15 cellular contexts compared by ENCODE assay signal in the genomic region with DNA sequence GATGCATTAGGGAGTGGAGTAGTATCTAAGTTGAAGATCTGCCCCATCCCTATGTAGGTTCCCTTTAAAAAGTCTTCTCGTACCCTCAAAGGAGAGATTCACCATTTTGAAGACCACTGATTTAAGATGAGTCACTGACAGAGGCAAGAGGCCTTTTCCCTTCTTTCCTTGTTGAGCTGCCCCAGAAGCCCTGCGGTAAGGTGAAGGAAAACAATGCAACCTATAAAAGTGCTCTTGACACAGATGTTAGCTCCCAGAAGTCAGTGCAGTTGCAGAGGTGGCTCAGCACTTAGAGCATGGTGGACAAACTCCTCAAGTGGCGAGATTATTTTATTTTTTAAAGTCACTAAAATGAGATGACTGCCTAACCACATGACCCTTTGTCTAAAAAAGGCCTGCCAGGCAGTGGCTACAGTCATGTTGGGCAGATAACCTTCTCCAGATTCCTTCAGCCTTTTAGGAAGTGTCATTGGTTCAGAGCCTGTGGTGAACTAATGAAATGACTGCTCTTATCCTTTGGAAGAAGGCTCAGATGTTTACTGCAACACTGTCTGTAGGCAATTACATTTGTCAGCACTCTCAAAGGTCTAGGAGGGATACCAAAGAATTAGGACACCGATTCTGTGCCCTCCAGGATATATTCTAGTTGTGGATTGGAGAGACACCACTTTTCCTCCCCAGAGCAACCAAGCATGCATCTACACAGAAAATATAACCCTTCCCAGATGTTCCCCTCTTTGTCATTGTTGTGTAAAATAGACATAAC.
DNase-seq lines count a peak whose midpoint lies in the region; ATAC-seq and TF ChIP-seq lines count a peak whose summit lies in the region.
"Had no signal": no experiment of that assay in that cellular context is flagged by ENCODE, and none has a peak within 500 bp of the region (broad histone marks: within the 10 kb centered on the region; RNA-seq: fewer than 3 reads in every experiment).

No MANE protein-coding gene starts in this region.

- TF ChIP-seq EP300 in tibial nerve (IDR thresholded peaks at IDR 0.05) = no peak

- H3K9me3 ChIP-seq in CD8-positive, alpha-beta memory T cell (ENCODE audit: low read length) = no peaks in the 10 kb centered on the region
- no peaks in the 10 kb centered on the region for H3K9me3 ChIP-seq in tibial nerve
- H3K9me3 ChIP-seq: left lung, SJCRH30 had no signal

- H3K9me3 Mint-ChIP-seq in CD8-positive, alpha-beta memory T cell = no peaks in the 10 kb centered on the region
- H3K9me3 Mint-ChIP-seq in activated B cell treated with CpG ODN at 0.5 μM for 24 hours (no peaks in the 10 kb centered on the region), immature natural killer cell (no peaks in the 10 kb centered on the region)

- H3K4me1 ChIP-seq in CD8-positive, alpha-beta memory T cell (ENCODE audit: insufficient read depth, low read length) = peaks cover 53% of the 10 kb centered on the region
- peaks cover 0 to 47% (median 28%) of the 10 kb centered on the region in 4 donors for H3K4me1 ChIP-seq in tibial nerve
- H3K4me1 ChIP-seq: SJCRH30 had no signal

- H3K27ac ChIP-seq in 22Rv1 = peak overlapping the region; percentile 19
- no peak overlapping the region for H3K27ac ChIP-seq in CD8-positive, alpha-beta memory T cell (ENCODE audit: low read depth, low read length)
- no peak overlapping the region for H3K27ac ChIP-seq in tibial nerve
- H3K27ac ChIP-seq: SJCRH30 had no signal

- H3K27ac Mint-ChIP-seq in CD8-positive, alpha-beta memory T cell = peak overlapping the region; percentile 22 to 95 (median 50)
- H3K27ac Mint-ChIP-seq in activated B cell treated with CpG ODN at 0.5 μM for 24 hours (peak overlapping the region; percentile 83), immature natural killer cell (peak overlapping the region in 5 of 6 donors; percentile 29 to 94 (median 89))

- intact Hi-C loops in activated B cell treated with CpG ODN at 0.5 μM for 24 hours (cut with micrococcal nuclease) = loop anchor here (2.0 kb wide), 1 partner anchor 255 kb away; no protein-coding TSS in a partner anchor

- H3K27me3 ChIP-seq in CD8-positive, alpha-beta memory T cell (ENCODE audit: insufficient read depth, low read length, poor library complexity, severe bottlenecking) = no peaks in the 10 kb centered on the region
- H3K27me3 ChIP-seq in tibial nerve = no peaks in the 10 kb centered on the region
- H3K27me3 ChIP-seq: left lung, SJCRH30 had no signal

- no peak for TF ChIP-seq POLR2A in tibial nerve (IDR thresholded peaks at IDR 0.05)

- H3K36me3 ChIP-seq in CD8-positive, alpha-beta memory T cell (ENCODE audit: insufficient read depth, low read length) = no peaks in the 10 kb centered on the region
- H3K36me3 ChIP-seq in tibial nerve = no peaks in the 10 kb centered on the region
- H3K36me3 ChIP-seq: left lung, SJCRH30 had no signal

- CTCF ChIA-PET in CD8-positive, alpha-beta memory T cell (lab: Charles Lee) = interaction anchor here (3.1 kb wide), 1 partner anchor 29 kb away, joined by 8 read pairs; no protein-coding TSS in a partner anchor
- CTCF ChIA-PET in activated B cell treated with CpG ODN at 0.5 μM for 24 hours (lab: Charles Lee) = no interaction called here

- no peak for DNase-seq in CD8-positive, alpha-beta memory T cell
- DNase-seq in activated B cell treated with CpG ODN at 0.5 μM for 24 hours (no peak), immature natural killer cell (no peak), epidermal melanocyte (ENCODE audit: insufficient read length, low spot score) (no peak), NCI-H524 treated with DMSO at 0.1 percent for 48 hours (lab: John Stamatoyannopoulos, UW) (no peak), tibial nerve (ENCODE audit: low spot score in 2 of 2) (no peak)
- DNase-seq: DMS153; foreskin melanocyte; Karpas-422; left lung; NCI-H2171 treated with DMSO at 0.1 percent for 48 hours; SJCRH30; stimulated activated CD4-positive, alpha-beta T cell treated with anti-CD3 and anti-CD28 coated beads, Interleukin-12 subunit alpha, Interleukin-12 subunit beta, amount 100 ng/mL, for 4 hours had no signal

- POLR2A ChIA-PET in CD8-positive, alpha-beta memory T cell (lab: Charles Lee) = no interaction called here
- POLR2A ChIA-PET in activated B cell treated with CpG ODN at 0.5 μM for 24 hours (lab: Charles Lee) = interaction anchor here (1.1 to 10.9 kb wide), 9 partner anchors 9 to 90 kb away, joined by 3 to 270 read pairs (median 49); a partner anchor contains a TSS

- WGBS in tibial nerve, 2 donors = 93 to 95% methylated on average over 4 of the region's 4 CpGs

- H3K4me3 Mint-ChIP-seq in CD8-positive, alpha-beta memory T cell = no peak overlapping the region
- H3K4me3 Mint-ChIP-seq in activated B cell treated with CpG ODN at 0.5 μM for 24 hours (no peak overlapping the region), immature natural killer cell (no peak overlapping the region)

- H3K27me3 Mint-ChIP-seq in CD8-positive, alpha-beta memory T cell = no peaks in the 10 kb centered on the region
- no peaks in the 10 kb centered on the region for H3K27me3 Mint-ChIP-seq in activated B cell treated with CpG ODN at 0.5 μM for 24 hours
- H3K27me3 Mint-ChIP-seq in immature natural killer cell (ENCODE audit: low read depth in 3 of 3) = peaks cover 2 to 15% (median 12%) of the 10 kb centered on the region in 3 donors

- peaks cover 0 to 15% (median 1%) of the 10 kb centered on the region in 3 donors for H3K36me3 Mint-ChIP-seq in CD8-positive, alpha-beta memory T cell
- H3K36me3 Mint-ChIP-seq in activated B cell treated with CpG ODN at 0.5 μM for 24 hours (ENCODE audit: low read depth) (peaks cover 44% of the 10 kb centered on the region), immature natural killer cell (peaks cover 0 to 7% (median 3%) of the 10 kb centered on the region in 3 donors)

- H3K4me1 Mint-ChIP-seq in CD8-positive, alpha-beta memory T cell = peaks cover 59 to 89% (median 87%) of the 10 kb centered on the region in 3 donors
- H3K4me1 Mint-ChIP-seq in activated B cell treated with CpG ODN at 0.5 μM for 24 hours (peaks cover 92% of the 10 kb centered on the region), immature natural killer cell (peaks cover 80 to 91% of the 10 kb centered on the region in 2 donors)

- TF ChIP-seq CTCF in 22Rv1 (IDR thresholded peaks at IDR 0.05) = no peak
- TF ChIP-seq CTCF in activated B cell treated with CpG ODN at 0.5 μM for 24 hours (IDR thresholded peaks at IDR 0.05) = no peak
- no peak for TF ChIP-seq CTCF in tibial nerve (IDR thresholded peaks at IDR 0.05)

- H3K4me3 ChIP-seq in CD8-positive, alpha-beta memory T cell (ENCODE audit: low read length) = no peak overlapping the region
- no peak overlapping the region for H3K4me3 ChIP-seq in tibial nerve
- H3K4me3 ChIP-seq: left lung, SJCRH30 had no signal

- ATAC-seq in activated B cell treated with CpG ODN at 0.5 μM for 24 hours (ENCODE audit: low read depth) (no peak), GM21737 (IDR thresholded peaks at IDR 0.05; ENCODE audit: unreplicated experiment) (no peak)
- ATAC-seq: left lung had no signal
